In genomic region chr22:27514612-27515011, GRCh38 we compare ENCODE assay signal across 18 cellular contexts.
A peak's percentile ranks its signal among the peaks of the same experiment; 100 is the strongest.
DNase-seq lines count a peak whose midpoint lies in the region; ATAC-seq, FAIRE-seq and TF ChIP-seq lines count a peak whose summit lies in the region.
"Had no signal": no experiment of that assay in that cellular context is flagged by ENCODE, and none has a peak within 500 bp of the region (broad histone marks: within the 10 kb centered on the region; RNA-seq: fewer than 3 reads in every experiment).

No MANE protein-coding gene starts in this region.

- H3K27ac ChIP-seq in VCaP (0 out of 2 replicates have a peak overlapping the region, but pooled peaks have one; percentile 18), tibial artery (peak overlapping the region; percentile 43 to 69), gastrocnemius medialis (peak overlapping the region in 2 of 4 donors; percentile 8 to 16), small intestine (ENCODE audit: low read depth in 1 of 2, low read length in 1 of 2) (no peak overlapping the region), PC-3 (ENCODE audit: low read length) (no peak overlapping the region)
- H3K27ac ChIP-seq: C4-2B, PC-9 had no signal

- H3F3A ChIP-seq in PC-3 (ENCODE audit: low read length, unreplicated experiment), result no peaks in the 10 kb centered on the region

- in situ Hi-C loops in gastrocnemius medialis (cut with MboI; ENCODE audit: low sequenced_read_pairs in 4 of 4), result no loop called here

- ATAC-seq in gastrocnemius medialis (no peak), PC-3 (no peak)

- H3K9me3 ChIP-seq in tibial artery (no peaks in the 10 kb centered on the region), gastrocnemius medialis (no peaks in the 10 kb centered on the region), small intestine (ENCODE audit: control insufficient read depth, low read depth) (no peaks in the 10 kb centered on the region), PC-3 (ENCODE audit: low read length) (no peaks in the 10 kb centered on the region)
- H3K9me3 ChIP-seq: HAP-1, MG63 had no signal

- TF ChIP-seq POLR2A in gastrocnemius medialis (IDR thresholded peaks at IDR 0.05), result no peak

- DNase-seq in fibroblast of the aortic adventitia (ENCODE audit: low read depth), result peak; percentile 42
- no peak for DNase-seq in mesothelial cell of epicardium (ENCODE audit: low spot score in 2 of 2, unreplicated experiment in 2 of 2)
- no peak for DNase-seq in tibial artery
- DNase-seq in gastrocnemius medialis, result no peak
- DNase-seq in small intestine, result no peak
- no peak for DNase-seq in PC-3
- DNase-seq: DMS 273 treated with DMSO at 0.1 percent for 48 hours, GF-D8, MG63, NCI-H1092 treated with DMSO at 0.1 percent for 48 hours, NCI-H2081 treated with DMSO at 0.1 percent for 48 hours, NCI-H510A treated with DMSO at 0.1 percent for 48 hours, NCI-H82, PC-9 had no signal

- H3K4me1 Mint-ChIP-seq in mesothelial cell of epicardium, result peaks cover 52% of the 10 kb centered on the region

- WGBS in small intestine, 3 donors, result 73 to 82% (median 75%) methylated on average over 6 of the region's 6 CpGs

- POLR2A ChIA-PET in PC-3 (lab: Charles Lee; ENCODE audit: unreplicated experiment), result no interaction called here

- H3K4me1 ChIP-seq in tibial artery (peaks cover 0 to 66% (median 29%) of the 10 kb centered on the region in 4 donors), gastrocnemius medialis (peaks cover 19 to 37% of the 10 kb centered on the region in 2 donors), small intestine (ENCODE audit: control insufficient read depth in 2 of 2, insufficient read depth in 1 of 2, low read depth in 1 of 2, low read length in 1 of 2) (no peaks in the 10 kb centered on the region), PC-3 (ENCODE audit: insufficient read depth, low read length) (peaks cover 15% of the 10 kb centered on the region)
- H3K4me1 ChIP-seq: HAP-1 had no signal

- no peak overlapping the region for H2AFZ ChIP-seq in PC-3 (ENCODE audit: low read length)
- H2AFZ ChIP-seq: PC-9 had no signal

- no peaks in the 10 kb centered on the region for H3K36me3 Mint-ChIP-seq in mesothelial cell of epicardium

- no peaks in the 10 kb centered on the region for H3K79me2 ChIP-seq in PC-3 (ENCODE audit: low read length)

- H4K20me1 ChIP-seq in PC-3 (ENCODE audit: low read length), result no peaks in the 10 kb centered on the region

- intact Hi-C loops in tibial artery (cut with DNase I; ENCODE audit: low total_unique reads) (loop anchor here (10.0 kb wide), 1 partner anchor 290 kb away; the partner anchor contains the start of gene MN1), gastrocnemius medialis (cut with DNase I; ENCODE audit: low total_unique reads) (no loop called here), PC-3 (cut with micrococcal nuclease) (no loop called here)

- no TSS peak for BruUV-seq in PC-3 (replicated peaks; lab: Mats Ljungman, UMichigan)

- H3K27me3 Mint-ChIP-seq in mesothelial cell of epicardium (ENCODE audit: low read depth), result peaks cover 15% of the 10 kb centered on the region

- H3K9ac ChIP-seq in PC-3 (ENCODE audit: low read length), result no peak overlapping the region

- no peaks in the 10 kb centered on the region for H3K9me3 Mint-ChIP-seq in mesothelial cell of epicardium

- TF ChIP-seq CTCF in VCaP (conservative IDR thresholded peaks at IDR 0.05), result no peak
- TF ChIP-seq CTCF in fibroblast of the aortic adventitia (IDR thresholded peaks at IDR 0.05; ENCODE audit: insufficient read depth, low read length), result no peak
- TF ChIP-seq CTCF in mesothelial cell of epicardium (IDR thresholded peaks at IDR 0.05; ENCODE audit: unreplicated experiment), result no peak
- no peak for TF ChIP-seq CTCF in tibial artery (IDR thresholded peaks at IDR 0.05)
- no peak for TF ChIP-seq CTCF in gastrocnemius medialis (IDR thresholded peaks at IDR 0.05 in 4 of 5, conservative IDR thresholded peaks at IDR 0.05 in 1 of 5)
- no peak for TF ChIP-seq CTCF in PC-3 (conservative IDR thresholded peaks at IDR 0.05; ENCODE audit: low read depth, low read length)

- CTCF ChIA-PET in PC-3 (lab: Charles Lee), result no interaction called here

- H3K9me2 ChIP-seq in PC-3 (replicated peaks; ENCODE audit: low read length), result no peaks in the 10 kb centered on the region

- no peak overlapping the region for H3K4me3 Mint-ChIP-seq in mesothelial cell of epicardium

- FAIRE-seq in small intestine (lab: Jason Lieb, UNC), result no peak
- FAIRE-seq: GM12891 had no signal

- H3K27ac Mint-ChIP-seq in mesothelial cell of epicardium, result peak overlapping the region; percentile 21

- H3K36me3 ChIP-seq in tibial artery, result no peaks in the 10 kb centered on the region
- no peaks in the 10 kb centered on the region for H3K36me3 ChIP-seq in gastrocnemius medialis
- no peaks in the 10 kb centered on the region for H3K36me3 ChIP-seq in small intestine (ENCODE audit: control insufficient read depth in 2 of 2, insufficient read depth in 2 of 2, low read length in 2 of 2)
- no peaks in the 10 kb centered on the region for H3K36me3 ChIP-seq in PC-3 (ENCODE audit: low read depth, low read length)
- H3K36me3 ChIP-seq: HAP-1, MG63 had no signal

- no peak overlapping the region for H3K4me2 ChIP-seq in PC-3 (ENCODE audit: low read length)
- H3K4me2 ChIP-seq: PC-9 had no signal

- H3K27me3 ChIP-seq in tibial artery (no peaks in the 10 kb centered on the region), gastrocnemius medialis (no peaks in the 10 kb centered on the region), small intestine (ENCODE audit: control insufficient read depth in 2 of 2, insufficient read depth in 2 of 2, low read length in 2 of 2) (peaks cover 0 to 3% of the 10 kb centered on the region in 2 donors), PC-3 (ENCODE audit: low read length) (no peaks in the 10 kb centered on the region)
- H3K27me3 ChIP-seq: MG63 had no signal

- H3K4me3 ChIP-seq in fibroblast of the aortic adventitia (ENCODE audit: low read depth, low read length), result no peak overlapping the region
- no peak overlapping the region for H3K4me3 ChIP-seq in tibial artery
- no peak overlapping the region for H3K4me3 ChIP-seq in gastrocnemius medialis
- H3K4me3 ChIP-seq in small intestine (ENCODE audit: low read depth in 1 of 2, low read length in 2 of 2), result no peak overlapping the region
- no peak overlapping the region for H3K4me3 ChIP-seq in PC-3 (ENCODE audit: low read length)
- H3K4me3 ChIP-seq: HAP-1, MG63, PC-9 had no signal

Comparison
In these comparisons a context has a peak if more than half of its experiments do, and no peak if none do; other contexts are left out.
1. H3K27ac ChIP-seq: peak in VCaP (single experiment) and tibial artery (2 of 2); none in small intestine (0 of 2) and PC-3 (single experiment).